Comparison of ENCODE assay signal across 8 cellular contexts in genomic region chr6:2902470-2902762, GRCh38. TPM values are rescaled to one million over a fixed set of nuclear protein-coding genes. Genes with fewer than 3 reads are reported as not detected.
DNase-seq lines count a peak whose midpoint lies in the region; ATAC-seq, FAIRE-seq and TF ChIP-seq lines count a peak whose summit lies in the region.

No MANE protein-coding gene starts in this region.

- DNase-seq in activated T-cell treated with anti-CD3 and anti-CD28 coated beads, Interleukin-2, amount 50 U/mL, for 72 hours = no peak
- no peak for DNase-seq in activated T-cell treated with anti-CD3 and anti-CD28 coated beads, Interleukin-2, amount 50 U/mL, for 48 hours
- DNase-seq in H1 (ENCODE audit: low read depth in 1 of 2, low spot score in 2 of 2) = no peak
- no peak for DNase-seq in upper lobe of left lung
- no peak for DNase-seq in foreskin keratinocyte
- DNase-seq in NCI-H526 treated with DMSO at 0.1 percent for 48 hours (lab: John Stamatoyannopoulos, UW) = no peak

- peak overlapping the region; percentile 98 for H3K27ac Mint-ChIP-seq in activated T-cell treated with anti-CD3 and anti-CD28 coated beads, Interleukin-2, amount 50 U/mL, for 72 hours

- no peak for FAIRE-seq in H1 (lab: Jason Lieb, UNC)

- peaks cover 58% of the 10 kb centered on the region for H3K4me1 Mint-ChIP-seq in activated T-cell treated with anti-CD3 and anti-CD28 coated beads, Interleukin-2, amount 50 U/mL, for 72 hours (ENCODE audit: low read depth)

- H3K4me3 ChIP-seq in H1 (ENCODE audit: extremely low read depth in 1 of 4, insufficient read depth in 2 of 4, low read depth in 3 of 4, low read length in 4 of 4) (peak overlapping the region; percentile 72 to 80 (median 76)), mucosa of rectum (ENCODE audit: low read length in 2 of 2) (peak overlapping the region; percentile 77 to 78), upper lobe of left lung (peak overlapping the region; percentile 73 to 89 (median 76))

- peaks cover 0 to 2% (median 0%) of the 10 kb centered on the region in 4 experiments; a peak in 2 of 7 replicates for H3K27me3 ChIP-seq in H1 (replicated peaks in 1 of 4; ENCODE audit: control insufficient read depth in 3 of 4, extremely low read depth in 1 of 4, insufficient read depth in 3 of 4, low read length in 3 of 4)
- H3K27me3 ChIP-seq in mucosa of rectum (ENCODE audit: control insufficient read depth in 2 of 2, insufficient read depth in 2 of 2, low read length in 2 of 2) = no peaks in the 10 kb centered on the region
- H3K27me3 ChIP-seq in upper lobe of left lung = peaks cover 0 to 3% (median 0%) of the 10 kb centered on the region in 4 donors
- peaks cover 38% of the 10 kb centered on the region for H3K27me3 ChIP-seq in foreskin keratinocyte

- H2BK15ac ChIP-seq in H1 (ENCODE audit: low read length) = no peak overlapping the region; the same call in 1 of the 2 replicates

- no peaks in the 10 kb centered on the region for H3K27me3 Mint-ChIP-seq in activated T-cell treated with anti-CD3 and anti-CD28 coated beads, Interleukin-2, amount 50 U/mL, for 72 hours (ENCODE audit: low read depth)

- no peak overlapping the region for H2AK5ac ChIP-seq in H1 (ENCODE audit: low read depth, low read length)

- H3K9me3 ChIP-seq in H1 (ENCODE audit: insufficient read depth in 2 of 2, low read depth in 1 of 2, low read length in 1 of 2) (no peaks in the 10 kb centered on the region), mucosa of rectum (ENCODE audit: control insufficient read depth in 2 of 2, low read length in 2 of 2) (no peaks in the 10 kb centered on the region), upper lobe of left lung (no peaks in the 10 kb centered on the region)

- POLR2A ChIA-PET in H1 (lab: Charles Lee; ENCODE audit: partially characterized antibody) = interaction anchor here (0.7 to 1.2 kb wide), 4 partner anchors 11 to 37 kb away, joined by 3 to 6 read pairs (median 3); no protein-coding TSS in a partner anchor

- peaks cover 5% of the 10 kb centered on the region; the same call in 1 of the 2 replicates for H3K79me1 ChIP-seq in H1 (ENCODE audit: low read depth, low read length)

- H3K4ac ChIP-seq in H1 (replicated peaks; ENCODE audit: insufficient read length, low read depth, low read length) = no peak overlapping the region

- H2BK20ac ChIP-seq in H1 (ENCODE audit: low read length) = no peak overlapping the region

- no peaks in the 10 kb centered on the region for H4K20me1 ChIP-seq in H1 (replicated peaks in 1 of 2; ENCODE audit: control insufficient read depth in 1 of 2, insufficient read depth in 2 of 2, low read length in 2 of 2)

- no peak overlapping the region; the same call in 1 of the 2 replicates for H4K8ac ChIP-seq in H1 (ENCODE audit: extremely low read depth, insufficient read depth, low read length)

- H3K9ac ChIP-seq in H1 (replicated peaks in 1 of 4; ENCODE audit: extremely low read depth in 1 of 4, low read depth in 3 of 4, low read length in 3 of 4) (peak overlapping the region in 1 of 4 experiments; percentile 47; a peak in 1 of 7 replicates), mucosa of rectum (ENCODE audit: low read depth in 1 of 2, low read length in 2 of 2) (peak overlapping the region; percentile 60 to 76)

- no peak for TF ChIP-seq EP300 in H1 (IDR thresholded peaks at IDR 0.05; ENCODE audit: borderline replicate concordance in 1 of 2, low read depth in 2 of 2, low read length in 2 of 2)
- no peak for TF ChIP-seq EP300 in upper lobe of left lung (IDR thresholded peaks at IDR 0.05)

- H4K5ac ChIP-seq in H1 (ENCODE audit: insufficient read length, low read depth, low read length) = no peak overlapping the region

- no peak overlapping the region for H2AFZ ChIP-seq in H1 (ENCODE audit: low read length)

- H3K36me3 ChIP-seq in H1 (ENCODE audit: control insufficient read depth in 2 of 4, insufficient read depth in 4 of 4, low read length in 3 of 4) = peaks cover 3 to 40% (median 10%) of the 10 kb centered on the region in 4 experiments; a peak in 7 of 8 replicates
- no peaks in the 10 kb centered on the region for H3K36me3 ChIP-seq in mucosa of rectum (ENCODE audit: control insufficient read depth in 2 of 2, insufficient read depth in 2 of 2, low read length in 2 of 2)
- H3K36me3 ChIP-seq in upper lobe of left lung = peaks cover 0 to 22% (median 5%) of the 10 kb centered on the region in 4 donors

- peak overlapping the region; percentile 88 to 92 for H3K4me2 ChIP-seq in H1 (ENCODE audit: insufficient read depth in 1 of 2, low read depth in 2 of 2, low read length in 2 of 2)

- ATAC-seq in activated T-cell treated with anti-CD3 and anti-CD28 coated beads, Interleukin-2, amount 50 U/mL, for 72 hours (replicated peaks in 1 of 2) = no peak
- ATAC-seq in upper lobe of left lung (ENCODE audit: low FRiP score in 2 of 2) (peak in 1 of 2 donors; percentile 59), HG02970 (IDR thresholded peaks at IDR 0.05; ENCODE audit: low FRiP score, unreplicated experiment) (no peak), foreskin keratinocyte (no peak)

- 39% methylated on average over 9 of the region's 9 CpGs; no CpG with 5 or more reads in 1 of the 2 experiments for WGBS in H1 (ENCODE audit: extremely low coverage in 1 of 2, insufficient coverage in 1 of 2, insufficient read length in 1 of 2, insufficient replicate concordance in 2 of 2, low coverage in 1 of 2, low lambda C conversion rate in 2 of 2, missing lambda C conversion rate in 1 of 2), 2 experiments
- WGBS in upper lobe of left lung, 2 donors = 4 to 7% methylated on average over 7 to 9 of the region's 9 CpGs

- H2BK120ac ChIP-seq in H1 (replicated peaks; ENCODE audit: low read depth, low read length) = no peak overlapping the region

- TF ChIP-seq CTCF in H1 (IDR thresholded peaks at IDR 0.05; ENCODE audit: control extremely low read depth in 1 of 3, insufficient read depth in 1 of 3, low read depth in 1 of 3, low read length in 3 of 3) = no peak
- TF ChIP-seq CTCF in upper lobe of left lung (IDR thresholded peaks at IDR 0.05) = no peak
- no peak for TF ChIP-seq CTCF in foreskin keratinocyte (conservative IDR thresholded peaks at IDR 0.05)

- H3K4me1 ChIP-seq in H1 (replicated peaks in 1 of 4; ENCODE audit: control insufficient read depth in 3 of 4, insufficient read depth in 4 of 4, low read length in 3 of 4) (peaks cover 3 to 23% (median 5%) of the 10 kb centered on the region in 4 experiments; a peak in 6 of 7 replicates), mucosa of rectum (ENCODE audit: control insufficient read depth in 2 of 2, insufficient read depth in 2 of 2, low read length in 2 of 2) (peaks cover 2 to 6% of the 10 kb centered on the region in 2 donors), upper lobe of left lung (peaks cover 25 to 36% (median 33%) of the 10 kb centered on the region in 4 donors), foreskin keratinocyte (no peaks in the 10 kb centered on the region)

- H3K23me2 ChIP-seq in H1 (ENCODE audit: low read depth, low read length) = peaks cover 8% of the 10 kb centered on the region; the same call in 1 of the 2 replicates

- H3K56ac ChIP-seq in H1 (replicated peaks; ENCODE audit: insufficient read length, low read depth, low read length) = no peak overlapping the region

- CTCF ChIA-PET in H1 (lab: Charles Lee; ENCODE audit: partially characterized antibody) = interaction anchor here (0.5 to 1.6 kb wide), 6 partner anchors 18 to 112 kb away, joined by 3 to 5 read pairs (median 3); no protein-coding TSS in a partner anchor

- TF ChIP-seq POLR2A in H1 (IDR thresholded peaks at IDR 0.05; ENCODE audit: control extremely low read depth in 1 of 2, low read depth in 2 of 2, low read length in 2 of 2) (no peak), upper lobe of left lung (IDR thresholded peaks at IDR 0.05) (no peak)

- no peak overlapping the region for H3K14ac ChIP-seq in H1 (ENCODE audit: insufficient read length)

- peaks cover 2 to 5% of the 10 kb centered on the region in 2 donors for H3K9me3 Mint-ChIP-seq in activated T-cell treated with anti-CD3 and anti-CD28 coated beads, Interleukin-2, amount 50 U/mL, for 72 hours

- no peak for TF ChIP-seq RAD21 in H1 (IDR thresholded peaks at IDR 0.05 in 1 of 2, conservative IDR thresholded peaks at IDR 0.05 in 1 of 2; ENCODE audit: low read depth in 2 of 2, low read length in 2 of 2)

- peaks cover 0 to 28% of the 10 kb centered on the region in 2 experiments; a peak in 2 of 4 replicates for H3K79me2 ChIP-seq in H1 (ENCODE audit: control insufficient read depth in 1 of 2, insufficient read depth in 2 of 2, low read length in 2 of 2)

- H3K18ac ChIP-seq in H1 (ENCODE audit: extremely low read depth, low read length) = peak overlapping the region; percentile 90; the same call in 1 of the 2 replicates

- H3K27ac ChIP-seq in H1 (ENCODE audit: low read depth, low read length) = no peak overlapping the region
- peak overlapping the region; percentile 70 to 76 for H3K27ac ChIP-seq in mucosa of rectum (ENCODE audit: low read depth in 2 of 2, low read length in 2 of 2)
- peak overlapping the region; percentile 84 to 98 (median 94) for H3K27ac ChIP-seq in upper lobe of left lung
- H3K27ac ChIP-seq in foreskin keratinocyte = no peak overlapping the region

- 0 out of 2 replicates have a peak overlapping the region, but pooled peaks have one; percentile 44 for H2BK12ac ChIP-seq in H1 (ENCODE audit: low read depth, low read length)

- peak overlapping the region; percentile 66; the same call in 1 of the 2 replicates for H2BK5ac ChIP-seq in H1 (ENCODE audit: low read depth, low read length)

- no peak overlapping the region for H3K23ac ChIP-seq in H1 (ENCODE audit: insufficient read length)

- no peak overlapping the region for H4K91ac ChIP-seq in H1 (replicated peaks; ENCODE audit: insufficient read length, low read length)

- peak overlapping the region; percentile 99 for H3K4me3 Mint-ChIP-seq in activated T-cell treated with anti-CD3 and anti-CD28 coated beads, Interleukin-2, amount 50 U/mL, for 72 hours

- H3K36me3 Mint-ChIP-seq in activated T-cell treated with anti-CD3 and anti-CD28 coated beads, Interleukin-2, amount 50 U/mL, for 72 hours (ENCODE audit: insufficient read depth in 2 of 2) = peaks cover 38 to 48% of the 10 kb centered on the region in 2 donors

TF ChIP-seq in H1, 55 proteins besides CTCF, POLR2A, EP300 and RAD21 (continues in another document):
- 0 out of 2 replicates have a peak, but pooled peaks have one; percentile 29 for TF ChIP-seq CEBPB (IDR thresholded peaks at IDR 0.05; ENCODE audit: low read depth, low read length)

RNA-seq across cellular contexts. Expression of gene SERPINB9, which starts 0.7 kb away (rescaled TPM):
- total RNA-seq in activated T-cell treated with anti-CD3 and anti-CD28 coated beads, Interleukin-2, amount 50 U/mL, for 72 hours = 10 to 100 TPM; 70.7 to 96.1 TPM
- total RNA-seq in H1 (2021; fragmentation: NEBNext Ultra II Directional; extraction: Animal tissue kit (Norgen Biotek cat#: 25700)) = 63.5 and 66.8 TPM in 2 replicates
- polyA plus RNA-seq in H1 (2011; rRNA removed) (53.5 and 93.8 TPM in 2 replicates), foreskin keratinocyte (0.08 and 0.11 TPM in 2 replicates)
- polyA plus RNA-seq in H1 (2011; cell fraction: cytosol; rRNA removed) = 58.9 TPM
- polyA plus RNA-seq in H1 (2011; cell fraction: nucleus; rRNA removed) = 23.5 TPM
- polyA plus RNA-seq in H1 (2012, experiment 1 of 2) = 56.9 to 68.1 TPM (median 58.4 TPM) in 4 replicates
- polyA plus RNA-seq in H1 (2012, experiment 2 of 2) = 26.8 TPM
- polyA plus RNA-seq in H1 (2013, experiment 1 of 2) = 31.2 TPM
- polyA plus RNA-seq in H1 (2013, experiment 2 of 2) = 29.8 TPM
- 100 and 149 TPM in 2 replicates for polyA minus RNA-seq in H1 (2011; rRNA and poly(A)+ RNA removed)
- 53.1 TPM for polyA minus RNA-seq in H1 (2011; cell fraction: cytosol; rRNA and poly(A)+ RNA removed)
- polyA minus RNA-seq in H1 (2011; cell fraction: nucleus; rRNA and poly(A)+ RNA removed) = 25.0 TPM
- total RNA-seq in upper lobe of left lung (10 to 100 TPM in 2 of 6 donors, 1 to 10 TPM in 4; 7.7 to 14.0 (median 9.3) TPM), foreskin keratinocyte (0.07 and 0.31 TPM in 2 replicates)

Comparison
In these comparisons a context has a peak if more than half of its experiments do, and no peak if none do; other contexts are left out.
1. H3K27ac ChIP-seq: peak in mucosa of rectum (2 of 2) and upper lobe of left lung (4 of 4); none in H1 (single experiment) and foreskin keratinocyte (single experiment).
2. Peak in every context shown above with its lines, with median percentiles within 50 percentile points of each other: H3K4me3 ChIP-seq.